In genomic region chr6:17405944-17406245, GRCh38 we compare ENCODE assay signal across 25 cellular contexts. TPM values are rescaled to one million over a fixed set of nuclear protein-coding genes. Genes with fewer than 3 reads are reported as not detected.
DNase-seq lines count a peak whose midpoint lies in the region; ATAC-seq and TF ChIP-seq lines count a peak whose summit lies in the region.
"Had no signal": no experiment of that assay in that cellular context is flagged by ENCODE, and none has a peak within 500 bp of the region (broad histone marks: within the 10 kb centered on the region; RNA-seq: fewer than 3 reads in every experiment).

No MANE protein-coding gene starts in this region.

- CTCF ChIA-PET in WTC11 (lab: Charles Lee), result no interaction called here
- CTCF ChIA-PET in activated CD8-positive, alpha-beta T cell treated with anti-CD3 and anti-CD28 coated beads for 36 hours (lab: Charles Lee), result no interaction called here

- no peak overlapping the region for H3K4me3 Mint-ChIP-seq in WTC11
- H3K4me3 Mint-ChIP-seq in activated CD8-positive, alpha-beta T cell treated with anti-CD3 and anti-CD28 coated beads for 36 hours, result no peak overlapping the region
- H3K4me3 Mint-ChIP-seq: activated CD4-positive, alpha-beta T cell treated with anti-CD3 and anti-CD28 coated beads, Interleukin-2, amount 10 ng/mL, durations not matched to agents 7 days and 5 days; activated naive CD8-positive, alpha-beta T cell; activated T-cell treated with anti-CD3 and anti-CD28 coated beads, Interleukin-2, amount 50 U/mL, for 24 hours; CD4-positive, CD25-positive, alpha-beta regulatory T cell; T-cell had no signal

- WGBS in right lobe of liver (ENCODE audit: insufficient coverage, low coverage, low lambda C conversion rate, missing lambda C conversion rate), result 66% methylated on average over 3 of the region's 8 CpGs
- 73 to 80% methylated on average over 1 to 8 of the region's 8 CpGs for WGBS in transverse colon (ENCODE audit: low coverage in 1 of 2), 2 donors

- no peak for DNase-seq in cardiac muscle cell (ENCODE audit: low read depth in 1 of 2, low spot score in 1 of 2)
- no peak for DNase-seq in right atrium auricular region (ENCODE audit: low spot score)
- DNase-seq in WTC11 (ENCODE audit: low spot score), result no peak
- DNase-seq in right lobe of liver, result no peak
- peak; percentile 26 for DNase-seq in transverse colon
- DNase-seq in hepatic stellate cell (ENCODE audit: low spot score), result no peak
- DNase-seq in activated CD8-positive, alpha-beta T cell treated with anti-CD3 and anti-CD28 coated beads for 36 hours, result no peak
- DNase-seq in SIG-M5 (lab: John Stamatoyannopoulos, UW), result no peak
- DNase-seq: activated CD4-positive, alpha-beta T cell treated with anti-CD3 and anti-CD28 coated beads, Interleukin-2, amount 10 ng/mL, durations not matched to agents 7 days and 5 days; activated effector memory CD4-positive, alpha-beta T cell treated with anti-CD3 and anti-CD28 coated beads, Interleukin-2, amount 50 U/mL, for 16 hours; activated T-cell treated with anti-CD3 and anti-CD28 coated beads, Interleukin-2, amount 50 U/mL, for 24 hours; CD4-positive, CD25-positive, alpha-beta regulatory T cell; effector memory CD4-positive, alpha-beta T cell; glutamatergic neuron; MV-4-11; NCI-H1436 treated with DMSO at 0.1 percent for 48 hours; ovary; stimulated activated naive CD4-positive, alpha-beta T cell; T-cell had no signal

- TF ChIP-seq EP300 in transverse colon (IDR thresholded peaks at IDR 0.05; ENCODE audit: low read depth), result no peak

- no peak for ATAC-seq in WTC11
- ATAC-seq in right lobe of liver, result peak; percentile 65 to 74 (median 69)
- no peak for ATAC-seq in activated CD8-positive, alpha-beta T cell treated with anti-CD3 and anti-CD28 coated beads for 36 hours
- ATAC-seq: HCT116, T-cell had no signal

- H3K27me3 ChIP-seq in cardiac muscle cell (no peaks in the 10 kb centered on the region), right atrium auricular region (no peaks in the 10 kb centered on the region), right lobe of liver (no peaks in the 10 kb centered on the region), transverse colon (no peaks in the 10 kb centered on the region)
- H3K27me3 ChIP-seq: breast epithelium, ovary, suprapubic skin had no signal

- POLR2A ChIA-PET in WTC11 (lab: Charles Lee), result no interaction called here
- POLR2A ChIA-PET in activated CD8-positive, alpha-beta T cell treated with anti-CD3 and anti-CD28 coated beads for 36 hours (lab: Charles Lee), result no interaction called here

- no peaks in the 10 kb centered on the region for H3K27me3 Mint-ChIP-seq in WTC11 (ENCODE audit: low read depth)
- H3K27me3 Mint-ChIP-seq in activated CD8-positive, alpha-beta T cell treated with anti-CD3 and anti-CD28 coated beads for 36 hours, result no peaks in the 10 kb centered on the region
- H3K27me3 Mint-ChIP-seq: activated CD4-positive, alpha-beta T cell treated with anti-CD3 and anti-CD28 coated beads, Interleukin-2, amount 10 ng/mL, durations not matched to agents 7 days and 5 days; CD4-positive, CD25-positive, alpha-beta regulatory T cell had no signal

- H3K4me1 ChIP-seq in cardiac muscle cell (ENCODE audit: low read depth), result peaks cover 3% of the 10 kb centered on the region
- H3K4me1 ChIP-seq in right atrium auricular region, result peaks cover 0 to 5% of the 10 kb centered on the region in 2 donors
- peaks cover 0 to 9% (median 0%) of the 10 kb centered on the region in 4 donors for H3K4me1 ChIP-seq in right lobe of liver
- H3K4me1 ChIP-seq in transverse colon, result peaks cover 0 to 9% (median 3%) of the 10 kb centered on the region in 4 donors
- H3K4me1 ChIP-seq: breast epithelium, suprapubic skin had no signal

- TF ChIP-seq POLR2A in right lobe of liver (IDR thresholded peaks at IDR 0.05), result no peak
- no peak for TF ChIP-seq POLR2A in transverse colon (IDR thresholded peaks at IDR 0.05)

- H3K27ac ChIP-seq in cardiac muscle cell (peak overlapping the region; percentile 69), right atrium auricular region (no peak overlapping the region), right lobe of liver (peak overlapping the region; percentile 78 to 97 (median 88)), transverse colon (peak overlapping the region in 1 of 4 donors; percentile 28)
- H3K27ac ChIP-seq: breast epithelium, ovary, suprapubic skin had no signal

- in situ Hi-C loops in transverse colon (cut with MboI; ENCODE audit: low pct_ligation_motif_present in 1 of 4, low pct_unique_long_range_greater_than_20kb in 1 of 4, low sequenced_read_pairs in 3 of 4), result no loop called here

- H3K9me3 Mint-ChIP-seq in WTC11, result peaks cover 14% of the 10 kb centered on the region
- no peaks in the 10 kb centered on the region for H3K9me3 Mint-ChIP-seq in activated CD8-positive, alpha-beta T cell treated with anti-CD3 and anti-CD28 coated beads for 36 hours
- H3K9me3 Mint-ChIP-seq: activated CD4-positive, alpha-beta T cell treated with anti-CD3 and anti-CD28 coated beads, Interleukin-2, amount 10 ng/mL, durations not matched to agents 7 days and 5 days had no signal

- TF ChIP-seq CTCF in cardiac muscle cell (IDR thresholded peaks at IDR 0.05; ENCODE audit: low read depth, low read length) (no peak), right atrium auricular region (IDR thresholded peaks at IDR 0.05) (no peak), WTC11 (IDR thresholded peaks at IDR 0.05) (no peak), right lobe of liver (IDR thresholded peaks at IDR 0.05) (no peak), transverse colon (IDR thresholded peaks at IDR 0.05) (no peak)
- no peak for TF ChIP-seq CTCF in activated CD8-positive, alpha-beta T cell treated with anti-CD3 and anti-CD28 coated beads for 36 hours (IDR thresholded peaks at IDR 0.05)

- intact Hi-C loops in right lobe of liver (cut with DNase I), result no loop called here
- intact Hi-C loops in transverse colon (cut with DNase I; ENCODE audit: low total_unique reads), result no loop called here
- intact Hi-C loops in activated CD8-positive, alpha-beta T cell treated with anti-CD3 and anti-CD28 coated beads for 36 hours (cut with micrococcal nuclease), result no loop called here

- H3K27ac Mint-ChIP-seq in WTC11, result peak overlapping the region; percentile 42; the same call in 1 of the 2 replicates
- H3K27ac Mint-ChIP-seq in activated CD8-positive, alpha-beta T cell treated with anti-CD3 and anti-CD28 coated beads for 36 hours, result no peak overlapping the region
- H3K27ac Mint-ChIP-seq: activated CD4-positive, alpha-beta T cell treated with anti-CD3 and anti-CD28 coated beads, Interleukin-2, amount 10 ng/mL, durations not matched to agents 7 days and 5 days; activated naive CD8-positive, alpha-beta T cell; activated T-cell treated with anti-CD3 and anti-CD28 coated beads, Interleukin-2, amount 50 U/mL, for 24 hours; CD4-positive, CD25-positive, alpha-beta regulatory T cell; T-cell had no signal

- no peaks in the 10 kb centered on the region for H3K9me3 ChIP-seq in cardiac muscle cell (ENCODE audit: low read depth)
- no peaks in the 10 kb centered on the region for H3K9me3 ChIP-seq in right atrium auricular region
- H3K9me3 ChIP-seq in right lobe of liver, result no peaks in the 10 kb centered on the region
- peaks cover 0 to 3% of the 10 kb centered on the region in 2 donors for H3K9me3 ChIP-seq in transverse colon
- H3K9me3 ChIP-seq: breast epithelium, ovary, suprapubic skin had no signal

- H3K36me3 ChIP-seq in cardiac muscle cell (no peaks in the 10 kb centered on the region), right atrium auricular region (no peaks in the 10 kb centered on the region), right lobe of liver (no peaks in the 10 kb centered on the region), transverse colon (no peaks in the 10 kb centered on the region)
- H3K36me3 ChIP-seq: breast epithelium, ovary, suprapubic skin had no signal

- no peak overlapping the region for H3K4me3 ChIP-seq in cardiac muscle cell
- no peak overlapping the region for H3K4me3 ChIP-seq in right atrium auricular region
- peak overlapping the region in 1 of 3 donors; percentile 26 for H3K4me3 ChIP-seq in right lobe of liver
- H3K4me3 ChIP-seq in transverse colon, result no peak overlapping the region
- H3K4me3 ChIP-seq: breast epithelium, coronary artery, ovary, smooth muscle cell, suprapubic skin had no signal

- H3K36me3 Mint-ChIP-seq in WTC11, result peaks cover 14% of the 10 kb centered on the region
- no peaks in the 10 kb centered on the region for H3K36me3 Mint-ChIP-seq in activated CD8-positive, alpha-beta T cell treated with anti-CD3 and anti-CD28 coated beads for 36 hours (ENCODE audit: low read depth)
- H3K36me3 Mint-ChIP-seq: activated naive CD8-positive, alpha-beta T cell; CD4-positive, CD25-positive, alpha-beta regulatory T cell; T-cell had no signal

- H3K4me1 Mint-ChIP-seq in WTC11, result peaks cover 13% of the 10 kb centered on the region
- no peaks in the 10 kb centered on the region for H3K4me1 Mint-ChIP-seq in activated CD8-positive, alpha-beta T cell treated with anti-CD3 and anti-CD28 coated beads for 36 hours (ENCODE audit: low read depth)
- H3K4me1 Mint-ChIP-seq: activated CD4-positive, alpha-beta T cell treated with anti-CD3 and anti-CD28 coated beads, Interleukin-2, amount 10 ng/mL, durations not matched to agents 7 days and 5 days; CD4-positive, CD25-positive, alpha-beta regulatory T cell; T-cell had no signal

TF ChIP-seq in WTC11, 78 proteins besides CTCF, POLR2A, EP300 and RAD21 (continues in another document):
- TF ChIP-seq CREB1 (CRISPR knock-in tag; IDR thresholded peaks at IDR 0.05) (no peak), ZMAT4 (CRISPR knock-in tag; IDR thresholded peaks at IDR 0.05) (no peak), RELA (CRISPR knock-in tag; IDR thresholded peaks at IDR 0.05; ENCODE audit: borderline replicate concordance) (no peak), FOXJ3 (CRISPR knock-in tag; IDR thresholded peaks at IDR 0.05; ENCODE audit: borderline replicate concordance) (no peak)

RNA-seq across cellular contexts. Expression of gene CAP2, which starts 12.5 kb away (rescaled TPM):
- total RNA-seq in cardiac muscle cell (95.7 and 106 TPM in 2 replicates), right atrium auricular region (10 to 100 TPM; 59.9 to 63.6 TPM), WTC11 (2021) (7.2 to 10.9 TPM (median 10.6 TPM) in 3 replicates), right lobe of liver (1 to 10 TPM; 2.1 to 7.4 (median 6.1) TPM), transverse colon (10 to 100 TPM in 1 of 4 donors, 1 to 10 TPM in 3; 4.8 to 10.1 (median 7.8) TPM)
- 262 and 328 TPM in 2 replicates for polyA plus RNA-seq in cardiac muscle cell
- not detected for total RNA-seq in activated CD8-positive, alpha-beta T cell treated with anti-CD3 and anti-CD28 coated beads for 36 hours
- total RNA-seq: activated CD4-positive, alpha-beta T cell treated with anti-CD3 and anti-CD28 coated beads, Interleukin-2, amount 10 ng/mL, durations not matched to agents 7 days and 5 days; CD4-positive, CD25-positive, alpha-beta regulatory T cell had no signal
- polyA plus RNA-seq: CD4-positive, CD25-positive, alpha-beta regulatory T cell had no signal

Comparison
In these comparisons a context has a peak if more than half of its experiments do, and no peak if none do; other contexts are left out.
1. H3K27ac ChIP-seq: peak in cardiac muscle cell (single experiment) and right lobe of liver (3 of 3); none in right atrium auricular region (0 of 2).
2. ATAC-seq: peak in right lobe of liver (4 of 4); none in WTC11 (single experiment) and activated CD8-positive, alpha-beta T cell treated with anti-CD3 and anti-CD28 coated beads for 36 hours (single experiment).